ENCODE assay signal across 1 cellular context in the genomic region with DNA sequence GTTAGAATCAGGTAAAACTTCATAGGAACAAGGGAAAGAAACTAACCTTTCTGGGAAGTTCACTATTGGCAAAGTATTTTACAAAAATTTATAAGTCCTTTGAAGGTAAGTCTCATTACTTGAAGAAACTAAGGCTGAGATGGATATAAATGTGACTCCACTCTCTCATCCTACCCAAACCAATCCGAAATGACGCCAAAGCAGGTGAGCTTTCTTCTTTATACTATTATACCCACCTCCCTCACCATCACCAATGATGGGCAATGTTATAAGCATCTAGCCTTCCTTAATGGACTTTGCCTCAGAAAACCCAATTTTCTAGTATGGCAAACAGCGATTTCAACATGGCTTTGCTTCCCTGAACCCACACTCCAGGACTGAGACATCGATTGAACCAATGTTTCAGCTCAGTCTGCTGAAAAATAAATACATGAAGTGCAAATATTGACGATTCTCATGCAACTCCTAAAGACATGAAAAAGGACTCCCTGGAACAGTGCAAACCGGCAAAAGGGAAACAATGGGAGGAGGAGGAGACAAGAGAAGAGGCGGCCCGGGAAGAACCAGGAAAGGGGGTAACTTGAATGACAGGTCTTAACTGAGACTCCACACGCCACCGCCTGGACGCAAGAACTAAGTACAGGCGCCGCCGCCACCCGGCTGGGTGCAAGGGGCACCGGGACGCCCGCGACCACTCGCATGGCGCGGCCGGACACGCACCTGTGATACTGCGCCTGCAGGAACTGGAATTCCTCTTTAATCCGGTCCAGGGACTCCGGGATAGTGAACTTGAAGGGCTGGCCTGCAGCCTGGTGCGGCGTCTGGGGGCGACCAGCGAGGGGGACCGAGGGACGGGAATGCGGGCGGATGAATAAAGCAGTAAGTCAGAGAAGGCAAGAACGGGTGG.
A peak's percentile ranks its signal among the peaks of the same experiment; 100 is the strongest.
TF ChIP-seq lines count a peak whose summit lies in the region.

No MANE protein-coding gene starts in this region.

TF ChIP-seq in HepG2, 621 proteins besides CTCF, POLR2A, EP300 and RAD21 (continued from another document and continues in another):
- TF ChIP-seq, protein P1, sequence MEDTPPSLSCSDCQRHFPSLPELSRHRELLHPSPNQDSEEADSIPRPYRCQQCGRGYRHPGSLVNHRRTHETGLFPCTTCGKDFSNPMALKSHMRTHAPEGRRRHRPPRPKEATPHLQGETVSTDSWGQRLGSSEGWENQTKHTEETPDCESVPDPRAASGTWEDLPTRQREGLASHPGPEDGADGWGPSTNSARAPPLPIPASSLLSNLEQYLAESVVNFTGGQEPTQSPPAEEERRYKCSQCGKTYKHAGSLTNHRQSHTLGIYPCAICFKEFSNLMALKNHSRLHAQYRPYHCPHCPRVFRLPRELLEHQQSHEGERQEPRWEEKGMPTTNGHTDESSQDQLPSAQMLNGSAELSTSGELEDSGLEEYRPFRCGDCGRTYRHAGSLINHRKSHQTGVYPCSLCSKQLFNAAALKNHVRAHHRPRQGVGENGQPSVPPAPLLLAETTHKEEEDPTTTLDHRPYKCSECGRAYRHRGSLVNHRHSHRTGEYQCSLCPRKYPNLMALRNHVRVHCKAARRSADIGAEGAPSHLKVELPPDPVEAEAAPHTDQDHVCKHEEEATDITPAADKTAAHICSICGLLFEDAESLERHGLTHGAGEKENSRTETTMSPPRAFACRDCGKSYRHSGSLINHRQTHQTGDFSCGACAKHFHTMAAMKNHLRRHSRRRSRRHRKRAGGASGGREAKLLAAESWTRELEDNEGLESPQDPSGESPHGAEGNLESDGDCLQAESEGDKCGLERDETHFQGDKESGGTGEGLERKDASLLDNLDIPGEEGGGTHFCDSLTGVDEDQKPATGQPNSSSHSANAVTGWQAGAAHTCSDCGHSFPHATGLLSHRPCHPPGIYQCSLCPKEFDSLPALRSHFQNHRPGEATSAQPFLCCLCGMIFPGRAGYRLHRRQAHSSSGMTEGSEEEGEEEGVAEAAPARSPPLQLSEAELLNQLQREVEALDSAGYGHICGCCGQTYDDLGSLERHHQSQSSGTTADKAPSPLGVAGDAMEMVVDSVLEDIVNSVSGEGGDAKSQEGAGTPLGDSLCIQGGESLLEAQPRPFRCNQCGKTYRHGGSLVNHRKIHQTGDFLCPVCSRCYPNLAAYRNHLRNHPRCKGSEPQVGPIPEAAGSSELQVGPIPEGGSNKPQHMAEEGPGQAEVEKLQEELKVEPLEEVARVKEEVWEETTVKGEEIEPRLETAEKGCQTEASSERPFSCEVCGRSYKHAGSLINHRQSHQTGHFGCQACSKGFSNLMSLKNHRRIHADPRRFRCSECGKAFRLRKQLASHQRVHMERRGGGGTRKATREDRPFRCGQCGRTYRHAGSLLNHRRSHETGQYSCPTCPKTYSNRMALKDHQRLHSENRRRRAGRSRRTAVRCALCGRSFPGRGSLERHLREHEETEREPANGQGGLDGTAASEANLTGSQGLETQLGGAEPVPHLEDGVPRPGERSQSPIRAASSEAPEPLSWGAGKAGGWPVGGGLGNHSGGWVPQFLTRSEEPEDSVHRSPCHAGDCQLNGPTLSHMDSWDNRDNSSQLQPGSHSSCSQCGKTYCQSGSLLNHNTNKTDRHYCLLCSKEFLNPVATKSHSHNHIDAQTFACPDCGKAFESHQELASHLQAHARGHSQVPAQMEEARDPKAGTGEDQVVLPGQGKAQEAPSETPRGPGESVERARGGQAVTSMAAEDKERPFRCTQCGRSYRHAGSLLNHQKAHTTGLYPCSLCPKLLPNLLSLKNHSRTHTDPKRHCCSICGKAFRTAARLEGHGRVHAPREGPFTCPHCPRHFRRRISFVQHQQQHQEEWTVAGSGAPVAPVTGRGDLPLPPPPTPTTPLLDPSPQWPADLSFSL (CRISPR knock-in tag; IDR thresholded peaks at IDR 0.05) = no peak
- TF ChIP-seq SP5 (CRISPR knock-in tag; IDR thresholded peaks at IDR 0.05; ENCODE audit: borderline replicate concordance, low read depth) (peak; percentile 98), KLF11 (CRISPR knock-in tag; IDR thresholded peaks at IDR 0.05) (peak; percentile 75; the same call in 1 of the 2 replicates), HMG20B (CRISPR knock-in tag; conservative IDR thresholded peaks at IDR 0.05) (peak; percentile 94), ZNF451 (CRISPR knock-in tag; IDR thresholded peaks at IDR 0.05) (no peak), ZNF556 (CRISPR knock-in tag; IDR thresholded peaks at IDR 0.05; ENCODE audit: borderline replicate concordance) (peak; percentile 87; the same call in 1 of the 2 replicates), ZNF776 (CRISPR knock-in tag; IDR thresholded peaks at IDR 0.05) (no peak), ZNF20 (CRISPR knock-in tag; IDR thresholded peaks at IDR 0.05) (0 out of 2 replicates have a peak, but pooled peaks have one; percentile 27), ZNF75D (CRISPR knock-in tag; IDR thresholded peaks at IDR 0.05; ENCODE audit: borderline replicate concordance) (no peak), ZNF562 (CRISPR knock-in tag; IDR thresholded peaks at IDR 0.05; ENCODE audit: borderline replicate concordance) (no peak), BRD4 (CRISPR knock-in tag; IDR thresholded peaks at IDR 0.05) (no peak), ZNF768 (CRISPR knock-in tag; IDR thresholded peaks at IDR 0.05) (0 out of 2 replicates have a peak, but pooled peaks have one; percentile 7)
- TF ChIP-seq, protein P2, sequence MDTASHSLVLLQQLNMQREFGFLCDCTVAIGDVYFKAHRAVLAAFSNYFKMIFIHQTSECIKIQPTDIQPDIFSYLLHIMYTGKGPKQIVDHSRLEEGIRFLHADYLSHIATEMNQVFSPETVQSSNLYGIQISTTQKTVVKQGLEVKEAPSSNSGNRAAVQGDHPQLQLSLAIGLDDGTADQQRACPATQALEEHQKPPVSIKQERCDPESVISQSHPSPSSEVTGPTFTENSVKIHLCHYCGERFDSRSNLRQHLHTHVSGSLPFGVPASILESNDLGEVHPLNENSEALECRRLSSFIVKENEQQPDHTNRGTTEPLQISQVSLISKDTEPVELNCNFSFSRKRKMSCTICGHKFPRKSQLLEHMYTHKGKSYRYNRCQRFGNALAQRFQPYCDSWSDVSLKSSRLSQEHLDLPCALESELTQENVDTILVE (CRISPR knock-in tag; IDR thresholded peaks at IDR 0.05) = peak; percentile 90
- TF ChIP-seq, protein P3, sequence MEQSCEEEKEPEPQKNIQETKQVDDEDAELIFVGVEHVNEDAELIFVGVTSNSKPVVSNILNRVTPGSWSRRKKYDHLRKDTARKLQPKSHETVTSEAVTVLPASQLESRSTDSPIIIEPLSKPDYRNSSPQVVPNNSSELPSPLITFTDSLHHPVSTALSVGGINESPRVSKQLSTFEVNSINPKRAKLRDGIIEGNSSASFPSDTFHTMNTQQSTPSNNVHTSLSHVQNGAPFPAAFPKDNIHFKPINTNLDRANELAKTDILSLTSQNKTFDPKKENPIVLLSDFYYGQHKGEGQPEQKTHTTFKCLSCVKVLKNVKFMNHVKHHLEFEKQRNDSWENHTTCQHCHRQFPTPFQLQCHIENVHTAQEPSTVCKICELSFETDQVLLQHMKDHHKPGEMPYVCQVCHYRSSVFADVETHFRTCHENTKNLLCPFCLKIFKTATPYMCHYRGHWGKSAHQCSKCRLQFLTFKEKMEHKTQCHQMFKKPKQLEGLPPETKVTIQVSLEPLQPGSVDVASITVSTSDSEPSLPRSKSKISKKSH (CRISPR knock-in tag; IDR thresholded peaks at IDR 0.05; ENCODE audit: borderline replicate concordance) = no peak
- TF ChIP-seq, protein P4, sequence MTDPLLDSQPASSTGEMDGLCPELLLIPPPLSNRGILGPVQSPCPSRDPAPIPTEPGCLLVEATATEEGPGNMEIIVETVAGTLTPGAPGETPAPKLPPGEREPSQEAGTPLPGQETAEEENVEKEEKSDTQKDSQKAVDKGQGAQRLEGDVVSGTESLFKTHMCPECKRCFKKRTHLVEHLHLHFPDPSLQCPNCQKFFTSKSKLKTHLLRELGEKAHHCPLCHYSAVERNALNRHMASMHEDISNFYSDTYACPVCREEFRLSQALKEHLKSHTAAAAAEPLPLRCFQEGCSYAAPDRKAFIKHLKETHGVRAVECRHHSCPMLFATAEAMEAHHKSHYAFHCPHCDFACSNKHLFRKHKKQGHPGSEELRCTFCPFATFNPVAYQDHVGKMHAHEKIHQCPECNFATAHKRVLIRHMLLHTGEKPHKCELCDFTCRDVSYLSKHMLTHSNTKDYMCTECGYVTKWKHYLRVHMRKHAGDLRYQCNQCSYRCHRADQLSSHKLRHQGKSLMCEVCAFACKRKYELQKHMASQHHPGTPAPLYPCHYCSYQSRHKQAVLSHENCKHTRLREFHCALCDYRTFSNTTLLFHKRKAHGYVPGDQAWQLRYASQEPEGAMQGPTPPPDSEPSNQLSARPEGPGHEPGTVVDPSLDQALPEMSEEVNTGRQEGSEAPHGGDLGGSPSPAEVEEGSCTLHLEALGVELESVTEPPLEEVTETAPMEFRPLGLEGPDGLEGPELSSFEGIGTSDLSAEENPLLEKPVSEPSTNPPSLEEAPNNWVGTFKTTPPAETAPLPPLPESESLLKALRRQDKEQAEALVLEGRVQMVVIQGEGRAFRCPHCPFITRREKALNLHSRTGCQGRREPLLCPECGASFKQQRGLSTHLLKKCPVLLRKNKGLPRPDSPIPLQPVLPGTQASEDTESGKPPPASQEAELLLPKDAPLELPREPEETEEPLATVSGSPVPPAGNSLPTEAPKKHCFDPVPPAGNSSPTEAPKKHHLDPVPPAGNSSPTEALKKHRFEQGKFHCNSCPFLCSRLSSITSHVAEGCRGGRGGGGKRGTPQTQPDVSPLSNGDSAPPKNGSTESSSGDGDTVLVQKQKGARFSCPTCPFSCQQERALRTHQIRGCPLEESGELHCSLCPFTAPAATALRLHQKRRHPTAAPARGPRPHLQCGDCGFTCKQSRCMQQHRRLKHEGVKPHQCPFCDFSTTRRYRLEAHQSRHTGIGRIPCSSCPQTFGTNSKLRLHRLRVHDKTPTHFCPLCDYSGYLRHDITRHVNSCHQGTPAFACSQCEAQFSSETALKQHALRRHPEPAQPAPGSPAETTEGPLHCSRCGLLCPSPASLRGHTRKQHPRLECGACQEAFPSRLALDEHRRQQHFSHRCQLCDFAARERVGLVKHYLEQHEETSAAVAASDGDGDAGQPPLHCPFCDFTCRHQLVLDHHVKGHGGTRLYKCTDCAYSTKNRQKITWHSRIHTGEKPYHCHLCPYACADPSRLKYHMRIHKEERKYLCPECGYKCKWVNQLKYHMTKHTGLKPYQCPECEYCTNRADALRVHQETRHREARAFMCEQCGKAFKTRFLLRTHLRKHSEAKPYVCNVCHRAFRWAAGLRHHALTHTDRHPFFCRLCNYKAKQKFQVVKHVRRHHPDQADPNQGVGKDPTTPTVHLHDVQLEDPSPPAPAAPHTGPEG (CRISPR knock-in tag; IDR thresholded peaks at IDR 0.05) = no peak; the same call in 1 of the 2 replicates
- TF ChIP-seq, protein P5, sequence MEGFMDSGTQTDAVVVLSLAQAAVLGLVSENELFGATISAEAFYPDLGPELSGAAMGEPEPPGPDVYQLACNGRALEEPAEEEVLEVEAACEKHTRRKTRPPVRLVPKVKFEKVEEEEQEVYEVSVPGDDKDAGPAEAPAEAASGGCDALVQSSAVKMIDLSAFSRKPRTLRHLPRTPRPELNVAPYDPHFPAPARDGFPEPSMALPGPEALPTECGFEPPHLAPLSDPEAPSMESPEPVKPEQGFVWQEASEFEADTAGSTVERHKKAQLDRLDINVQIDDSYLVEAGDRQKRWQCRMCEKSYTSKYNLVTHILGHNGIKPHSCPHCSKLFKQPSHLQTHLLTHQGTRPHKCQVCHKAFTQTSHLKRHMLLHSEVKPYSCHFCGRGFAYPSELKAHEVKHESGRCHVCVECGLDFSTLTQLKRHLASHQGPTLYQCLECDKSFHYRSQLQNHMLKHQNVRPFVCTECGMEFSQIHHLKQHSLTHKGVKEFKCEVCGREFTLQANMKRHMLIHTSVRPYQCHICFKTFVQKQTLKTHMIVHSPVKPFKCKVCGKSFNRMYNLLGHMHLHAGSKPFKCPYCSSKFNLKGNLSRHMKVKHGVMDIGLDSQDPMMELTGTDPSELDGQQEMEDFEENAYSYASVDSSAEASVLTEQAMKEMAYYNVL (CRISPR knock-in tag; IDR thresholded peaks at IDR 0.05; ENCODE audit: borderline replicate concordance) = peak; percentile 100
- TF ChIP-seq, protein P6, sequence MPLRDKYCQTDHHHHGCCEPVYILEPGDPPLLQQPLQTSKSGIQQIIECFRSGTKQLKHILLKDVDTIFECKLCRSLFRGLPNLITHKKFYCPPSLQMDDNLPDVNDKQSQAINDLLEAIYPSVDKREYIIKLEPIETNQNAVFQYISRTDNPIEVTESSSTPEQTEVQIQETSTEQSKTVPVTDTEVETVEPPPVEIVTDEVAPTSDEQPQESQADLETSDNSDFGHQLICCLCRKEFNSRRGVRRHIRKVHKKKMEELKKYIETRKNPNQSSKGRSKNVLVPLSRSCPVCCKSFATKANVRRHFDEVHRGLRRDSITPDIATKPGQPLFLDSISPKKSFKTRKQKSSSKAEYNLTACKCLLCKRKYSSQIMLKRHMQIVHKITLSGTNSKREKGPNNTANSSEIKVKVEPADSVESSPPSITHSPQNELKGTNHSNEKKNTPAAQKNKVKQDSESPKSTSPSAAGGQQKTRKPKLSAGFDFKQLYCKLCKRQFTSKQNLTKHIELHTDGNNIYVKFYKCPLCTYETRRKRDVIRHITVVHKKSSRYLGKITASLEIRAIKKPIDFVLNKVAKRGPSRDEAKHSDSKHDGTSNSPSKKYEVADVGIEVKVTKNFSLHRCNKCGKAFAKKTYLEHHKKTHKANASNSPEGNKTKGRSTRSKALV (CRISPR knock-in tag; IDR thresholded peaks at IDR 0.05) = no peak
- TF ChIP-seq, protein P7, sequence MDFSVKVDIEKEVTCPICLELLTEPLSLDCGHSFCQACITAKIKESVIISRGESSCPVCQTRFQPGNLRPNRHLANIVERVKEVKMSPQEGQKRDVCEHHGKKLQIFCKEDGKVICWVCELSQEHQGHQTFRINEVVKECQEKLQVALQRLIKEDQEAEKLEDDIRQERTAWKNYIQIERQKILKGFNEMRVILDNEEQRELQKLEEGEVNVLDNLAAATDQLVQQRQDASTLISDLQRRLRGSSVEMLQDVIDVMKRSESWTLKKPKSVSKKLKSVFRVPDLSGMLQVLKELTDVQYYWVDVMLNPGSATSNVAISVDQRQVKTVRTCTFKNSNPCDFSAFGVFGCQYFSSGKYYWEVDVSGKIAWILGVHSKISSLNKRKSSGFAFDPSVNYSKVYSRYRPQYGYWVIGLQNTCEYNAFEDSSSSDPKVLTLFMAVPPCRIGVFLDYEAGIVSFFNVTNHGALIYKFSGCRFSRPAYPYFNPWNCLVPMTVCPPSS (IDR thresholded peaks at IDR 0.05) = no peak
- TF ChIP-seq, protein P8, sequence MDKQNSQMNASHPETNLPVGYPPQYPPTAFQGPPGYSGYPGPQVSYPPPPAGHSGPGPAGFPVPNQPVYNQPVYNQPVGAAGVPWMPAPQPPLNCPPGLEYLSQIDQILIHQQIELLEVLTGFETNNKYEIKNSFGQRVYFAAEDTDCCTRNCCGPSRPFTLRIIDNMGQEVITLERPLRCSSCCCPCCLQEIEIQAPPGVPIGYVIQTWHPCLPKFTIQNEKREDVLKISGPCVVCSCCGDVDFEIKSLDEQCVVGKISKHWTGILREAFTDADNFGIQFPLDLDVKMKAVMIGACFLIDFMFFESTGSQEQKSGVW (CRISPR knock-in tag; IDR thresholded peaks at IDR 0.05; ENCODE audit: borderline replicate concordance) = no peak
- TF ChIP-seq, protein P9, sequence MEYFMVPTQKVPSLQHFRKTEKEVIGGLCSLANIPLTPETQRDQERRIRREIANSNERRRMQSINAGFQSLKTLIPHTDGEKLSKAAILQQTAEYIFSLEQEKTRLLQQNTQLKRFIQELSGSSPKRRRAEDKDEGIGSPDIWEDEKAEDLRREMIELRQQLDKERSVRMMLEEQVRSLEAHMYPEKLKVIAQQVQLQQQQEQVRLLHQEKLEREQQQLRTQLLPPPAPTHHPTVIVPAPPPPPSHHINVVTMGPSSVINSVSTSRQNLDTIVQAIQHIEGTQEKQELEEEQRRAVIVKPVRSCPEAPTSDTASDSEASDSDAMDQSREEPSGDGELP (IDR thresholded peaks at IDR 0.05; ENCODE audit: borderline replicate concordance, low read depth) = peak; percentile 72; the same call in 1 of the 2 replicates
- TF ChIP-seq, protein P10, sequence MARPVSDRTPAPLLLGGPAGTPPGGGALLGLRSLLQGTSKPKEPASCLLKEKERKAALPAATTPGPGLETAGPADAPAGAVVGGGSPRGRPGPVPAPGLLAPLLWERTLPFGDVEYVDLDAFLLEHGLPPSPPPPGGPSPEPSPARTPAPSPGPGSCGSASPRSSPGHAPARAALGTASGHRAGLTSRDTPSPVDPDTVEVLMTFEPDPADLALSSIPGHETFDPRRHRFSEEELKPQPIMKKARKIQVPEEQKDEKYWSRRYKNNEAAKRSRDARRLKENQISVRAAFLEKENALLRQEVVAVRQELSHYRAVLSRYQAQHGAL (CRISPR knock-in tag; IDR thresholded peaks at IDR 0.05; ENCODE audit: not compliant biosample characterization) = no peak
